In the genomic region with DNA sequence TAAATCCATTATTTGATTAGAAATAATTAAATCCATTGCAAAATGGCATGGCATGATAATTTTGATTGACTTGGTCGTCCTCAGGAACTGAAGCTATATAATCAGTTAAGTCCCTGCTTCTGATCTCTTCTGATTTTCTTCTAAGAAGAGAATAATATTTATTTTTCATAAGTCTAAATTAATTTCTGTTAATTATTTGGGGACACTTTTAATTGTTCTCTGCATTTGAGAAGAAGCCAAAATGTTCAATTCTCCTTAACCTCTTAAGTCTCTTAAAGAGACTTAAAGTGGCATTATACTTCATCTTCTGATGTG, we compare ENCODE assay signal across 11 cellular contexts.
DNase-seq lines count a peak whose midpoint lies in the region; ATAC-seq, FAIRE-seq and TF ChIP-seq lines count a peak whose summit lies in the region.
"Had no signal": no experiment of that assay in that cellular context is flagged by ENCODE, and none has a peak within 500 bp of the region (broad histone marks: within the 10 kb centered on the region; RNA-seq: fewer than 3 reads in every experiment).

No MANE protein-coding gene starts in this region.

- H3K27ac ChIP-seq in Panc1 (ENCODE audit: low read length) (peak overlapping the region; percentile 49; the same call in 1 of the 2 replicates), kidney (ENCODE audit: low read depth in 2 of 2, low read length in 2 of 2) (peak overlapping the region in 1 of 2 donors; percentile 37), skeletal muscle tissue (ENCODE audit: low read depth, low read length) (no peak overlapping the region)
- H3K27ac ChIP-seq: SJSA1 had no signal

- BruUV-seq in Panc1 (replicated peaks; lab: Mats Ljungman, UMichigan), result no TSS peak

- H3K4me3 ChIP-seq in Panc1 (ENCODE audit: low read depth in 2 of 2, low read length in 2 of 2) (peak overlapping the region in 1 of 2 experiments; percentile 17; a peak in 1 of 4 replicates), kidney (ENCODE audit: low read length in 2 of 2) (peak overlapping the region; percentile 21 to 42), skeletal muscle tissue (ENCODE audit: low read length in 3 of 3) (peak overlapping the region; percentile 28 to 45 (median 30))
- H3K4me3 ChIP-seq: SJSA1 had no signal

- peak; percentile 34; the same call in 1 of the 2 replicates for TF ChIP-seq CTCF in Panc1 (IDR thresholded peaks at IDR 0.05)
- TF ChIP-seq CTCF in kidney (IDR thresholded peaks at IDR 0.05; ENCODE audit: borderline replicate concordance, extremely low read depth, insufficient read depth), result no peak
- no peak for TF ChIP-seq CTCF in omental fat pad (IDR thresholded peaks at IDR 0.05)

- ATAC-seq in Panc1 (no peak), HG03097 (IDR thresholded peaks at IDR 0.05; ENCODE audit: low FRiP score, unreplicated experiment) (no peak), omental fat pad (ENCODE audit: low FRiP score) (no peak)

- in situ Hi-C loops in Panc1 (cut with HindIII; ENCODE audit: low pct_unique_long_range_greater_than_20kb, low sequenced_read_pairs), result no loop called here

- no peaks in the 10 kb centered on the region for H3K27me3 ChIP-seq in Panc1 (ENCODE audit: control insufficient read depth, insufficient read depth, low read length)
- no peaks in the 10 kb centered on the region for H3K27me3 ChIP-seq in skeletal muscle tissue (ENCODE audit: control insufficient read depth in 3 of 3, insufficient read depth in 3 of 3, low read length in 3 of 3)
- H3K27me3 ChIP-seq: SJSA1 had no signal

- H3K9me3 ChIP-seq in Panc1 (ENCODE audit: control insufficient read depth, insufficient read depth, low read depth, low read length) (no peaks in the 10 kb centered on the region), kidney (ENCODE audit: control insufficient read depth in 1 of 2, low read length in 2 of 2) (no peaks in the 10 kb centered on the region), skeletal muscle tissue (ENCODE audit: control insufficient read depth in 3 of 3, low read length in 3 of 3) (no peaks in the 10 kb centered on the region)
- H3K9me3 ChIP-seq: SJSA1 had no signal

- POLR2A ChIA-PET in Panc1 (lab: Charles Lee), result interaction anchor here (0.7 kb wide), 1 partner anchor 219 kb away, joined by 3 read pairs; no protein-coding TSS in a partner anchor

- H3K4me1 ChIP-seq in Panc1 (ENCODE audit: control insufficient read depth, insufficient read depth, low read length), result peaks cover 36% of the 10 kb centered on the region
- H3K4me1 ChIP-seq in kidney (ENCODE audit: control insufficient read depth in 1 of 2, insufficient read depth in 1 of 2, low read depth in 1 of 2, low read length in 2 of 2), result peaks cover 2 to 10% of the 10 kb centered on the region in 2 donors
- H3K4me1 ChIP-seq in skeletal muscle tissue (ENCODE audit: control insufficient read depth in 3 of 3, insufficient read depth in 3 of 3, low read length in 3 of 3), result peaks cover 12 to 16% (median 12%) of the 10 kb centered on the region in 3 donors

- intact Hi-C loops in Panc1 (cut with micrococcal nuclease; ENCODE audit: unreplicated experiment), result loop anchor here (1.0 to 5.0 kb wide), 2 partner anchors 80 to 217 kb away; partner anchors contain the start of gene MET
- intact Hi-C loops in kidney (cut with DNase I), result loop anchor here (10.0 kb wide), 1 partner anchor 223 kb away; no protein-coding TSS in a partner anchor

- DNase-seq in NCI-H1092 treated with DMSO at 0.1 percent for 48 hours (lab: John Stamatoyannopoulos, UW) (peak; percentile 47), NCI-H1092 (lab: John Stamatoyannopoulos, UW) (no peak), Panc1 (ENCODE audit: low read depth, low spot score) (no peak), kidney (no peak), NCI-H2029 (lab: John Stamatoyannopoulos, UW) (no peak), omental fat pad (ENCODE audit: low spot score) (no peak)
- DNase-seq: activated T-cell treated with anti-CD3 and anti-CD28 coated beads, Interleukin-2, amount 50 U/mL, for 1 hour; substantia nigra had no signal

- no peaks in the 10 kb centered on the region for H3K36me3 ChIP-seq in Panc1 (ENCODE audit: control insufficient read depth, insufficient read depth, low read length)
- no peaks in the 10 kb centered on the region for H3K36me3 ChIP-seq in kidney (ENCODE audit: control insufficient read depth in 1 of 2, insufficient read depth in 2 of 2, low read length in 2 of 2)
- H3K36me3 ChIP-seq in skeletal muscle tissue (ENCODE audit: control insufficient read depth in 3 of 3, insufficient read depth in 3 of 3, low read length in 3 of 3), result no peaks in the 10 kb centered on the region
- H3K36me3 ChIP-seq: SJSA1 had no signal

- no peak overlapping the region for H3K9ac ChIP-seq in kidney (ENCODE audit: low read length in 2 of 2)
- peak overlapping the region in 2 of 3 donors; percentile 27 to 29 for H3K9ac ChIP-seq in skeletal muscle tissue (ENCODE audit: low read depth in 1 of 3, low read length in 3 of 3)

- FAIRE-seq in kidney (lab: Jason Lieb, UNC), result no peak

- CTCF ChIA-PET in Panc1 (lab: Charles Lee), result interaction anchor here (0.7 to 1.6 kb wide), 6 partner anchors 168 to 412 kb away, joined by 3 to 10 read pairs (median 3); no protein-coding TSS in a partner anchor

Comparison
In these comparisons a context has a peak if more than half of its experiments do, and no peak if none do; other contexts are left out.
1. H3K9ac ChIP-seq: peak in skeletal muscle tissue (2 of 3); none in kidney (0 of 2).